ENCODE assay signal across 14 cellular contexts in genomic region chr21:44950016-44950326, GRCh38. TPM values are rescaled to one million over a fixed set of nuclear protein-coding genes. Genes with fewer than 3 reads are reported as not detected.
DNase-seq lines count a peak whose midpoint lies in the region; ATAC-seq and TF ChIP-seq lines count a peak whose summit lies in the region.
"Had no signal": no experiment of that assay in that cellular context is flagged by ENCODE, and none has a peak within 500 bp of the region (broad histone marks: within the 10 kb centered on the region; RNA-seq: fewer than 3 reads in every experiment).

No MANE protein-coding gene starts in this region.

- H3K4me3 ChIP-seq in BLaER1 treated with 17β-estradiol and CSF1 and Interleukin-3, amounts not matched to agents 10 nM and 100 nM, result no peak overlapping the region
- peak overlapping the region; percentile 14 for H3K4me3 ChIP-seq in rectal smooth muscle tissue (ENCODE audit: low read length)
- H3K4me3 ChIP-seq: thyroid gland had no signal

- no peaks in the 10 kb centered on the region for H3K9me3 ChIP-seq in BLaER1 treated with 17β-estradiol and CSF1 and Interleukin-3, amounts not matched to agents 10 nM and 100 nM (replicated peaks in 1 of 11)
- H3K9me3 ChIP-seq: thyroid gland had no signal

- TF ChIP-seq CTCF in HFFc6 (IDR thresholded peaks at IDR 0.05), result peak; percentile 56
- TF ChIP-seq CTCF in brain (conservative IDR thresholded peaks at IDR 0.05), result peak; percentile 52 to 56

- no peak overlapping the region for H3K27ac Mint-ChIP-seq in HFFc6
- no peak overlapping the region for H3K27ac Mint-ChIP-seq in brain
- H3K27ac Mint-ChIP-seq: activated naive CD8-positive, alpha-beta T cell; dendritic cell treated with granulocyte-macrophage colony-stimulating factor and Interleukin-4, amounts not matched to agents 40 ng/mL and 50 ng/mL, for 4 days; stimulated activated naive B cell treated with anti-CD40 and anti-IgM and Interleukin-4, amounts not matched to agents 10 μg/mL and 1 μg/mL and 100 μg/mL, for 72 hours had no signal

- peaks cover 0 to 67% (median 0%) of the 10 kb centered on the region in 11 experiments; a peak in 7 of 22 replicates for H3K27me3 ChIP-seq in BLaER1 treated with 17β-estradiol and CSF1 and Interleukin-3, amounts not matched to agents 10 nM and 100 nM
- no peaks in the 10 kb centered on the region for H3K27me3 ChIP-seq in rectal smooth muscle tissue (ENCODE audit: control insufficient read depth, insufficient read depth, low read length)
- H3K27me3 ChIP-seq: brain microvascular endothelial cell, thyroid gland had no signal

- H3K9ac ChIP-seq in BLaER1 treated with 17β-estradiol and CSF1 and Interleukin-3, amounts not matched to agents 10 nM and 100 nM, result 0 out of 22 replicates have a peak overlapping the region, but pooled peaks of 1 of the 11 experiments have one; percentile 32
- H3K9ac ChIP-seq in rectal smooth muscle tissue (ENCODE audit: low read length), result peak overlapping the region; percentile 47

- no peaks in the 10 kb centered on the region for H3K27me3 Mint-ChIP-seq in HFFc6 (ENCODE audit: insufficient read depth)
- no peaks in the 10 kb centered on the region for H3K27me3 Mint-ChIP-seq in brain
- H3K27me3 Mint-ChIP-seq: activated naive CD8-positive, alpha-beta T cell; dendritic cell treated with granulocyte-macrophage colony-stimulating factor and Interleukin-4, amounts not matched to agents 40 ng/mL and 50 ng/mL, for 4 days; stimulated activated naive B cell treated with anti-CD40 and anti-IgM and Interleukin-4, amounts not matched to agents 10 μg/mL and 1 μg/mL and 100 μg/mL, for 72 hours had no signal

- H3K36me3 ChIP-seq in BLaER1 treated with 17β-estradiol and CSF1 and Interleukin-3, amounts not matched to agents 10 nM and 100 nM, result peaks cover 25 to 76% (median 62%) of the 10 kb centered on the region in 11 experiments
- H3K36me3 ChIP-seq in rectal smooth muscle tissue (ENCODE audit: control insufficient read depth, insufficient read depth, low read length), result peaks cover 4% of the 10 kb centered on the region
- H3K36me3 ChIP-seq: thyroid gland had no signal

- H3K4me1 ChIP-seq in BLaER1 treated with 17β-estradiol and CSF1 and Interleukin-3, amounts not matched to agents 10 nM and 100 nM, result peaks cover 49 to 100% (median 95%) of the 10 kb centered on the region in 10 experiments
- peaks cover 7% of the 10 kb centered on the region for H3K4me1 ChIP-seq in rectal smooth muscle tissue (ENCODE audit: control insufficient read depth, insufficient read depth, low read length)

- DNase-seq in HFFc6 (no peak), NOMO-1 (lab: John Stamatoyannopoulos, UW; ENCODE audit: unreplicated experiment in 2 of 2) (no peak), pons (ENCODE audit: low spot score) (no peak)
- DNase-seq: foreskin melanocyte had no signal

- peak overlapping the region in 9 of 11 experiments; percentile 23 to 97 (median 86); a peak in 15 of 22 replicates for H3K4me2 ChIP-seq in BLaER1 treated with 17β-estradiol and CSF1 and Interleukin-3, amounts not matched to agents 10 nM and 100 nM

- ATAC-seq in HG03039 (IDR thresholded peaks at IDR 0.05; ENCODE audit: unreplicated experiment), result no peak

- H3K4me1 Mint-ChIP-seq in HFFc6 (ENCODE audit: low read depth) (no peaks in the 10 kb centered on the region), brain (peaks cover 4% of the 10 kb centered on the region)

- H3K27ac ChIP-seq in BLaER1 treated with 17β-estradiol and CSF1 and Interleukin-3, amounts not matched to agents 10 nM and 100 nM, result no peak overlapping the region
- H3K27ac ChIP-seq in rectal smooth muscle tissue (ENCODE audit: low read depth, low read length), result peak overlapping the region; percentile 60
- H3K27ac ChIP-seq: brain microvascular endothelial cell, epithelial cell of prostate, thyroid gland had no signal

- H3K9me3 Mint-ChIP-seq in HFFc6, result no peaks in the 10 kb centered on the region
- H3K9me3 Mint-ChIP-seq in brain, result no peaks in the 10 kb centered on the region
- H3K9me3 Mint-ChIP-seq: dendritic cell treated with granulocyte-macrophage colony-stimulating factor and Interleukin-4, amounts not matched to agents 40 ng/mL and 50 ng/mL, for 4 days; stimulated activated naive B cell treated with anti-CD40 and anti-IgM and Interleukin-4, amounts not matched to agents 10 μg/mL and 1 μg/mL and 100 μg/mL, for 72 hours had no signal

- H3K36me3 Mint-ChIP-seq in HFFc6 (ENCODE audit: low read depth), result no peaks in the 10 kb centered on the region; the same call in 1 of the 2 replicates
- peaks cover 8% of the 10 kb centered on the region for H3K36me3 Mint-ChIP-seq in brain
- H3K36me3 Mint-ChIP-seq: activated naive CD8-positive, alpha-beta T cell had no signal

- peaks cover 89 to 100% (median 100%) of the 10 kb centered on the region in 11 experiments for H4K20me1 ChIP-seq in BLaER1 treated with 17β-estradiol and CSF1 and Interleukin-3, amounts not matched to agents 10 nM and 100 nM

- no peak overlapping the region for H3K4me3 Mint-ChIP-seq in HFFc6
- H3K4me3 Mint-ChIP-seq in brain, result no peak overlapping the region
- H3K4me3 Mint-ChIP-seq: activated naive CD8-positive, alpha-beta T cell; dendritic cell treated with granulocyte-macrophage colony-stimulating factor and Interleukin-4, amounts not matched to agents 40 ng/mL and 50 ng/mL, for 4 days; stimulated activated naive B cell treated with anti-CD40 and anti-IgM and Interleukin-4, amounts not matched to agents 10 μg/mL and 1 μg/mL and 100 μg/mL, for 72 hours had no signal

RNA-seq across cellular contexts. Expression of gene SLX9, which starts 10.1 kb away (rescaled TPM):
- 10 to 100 TPM; 27.7 to 34.7 (median 31.5) TPM for total RNA-seq in HFFc6 (2021; fragmentation: NEBNext Ultra II Directional; extraction: Animal tissue kit (Norgen Biotek cat#: 25700))
- polyA plus RNA-seq in brain (ENCODE audit: insufficient read depth, low read depth, low replicate concordance), result 33.7 TPM

RNA-seq across cellular contexts. Expression of gene ITGB2, which starts 29.3 kb away (rescaled TPM):
- under 1 TPM in 3 of 6 experiments, not detected in 3; 0.19 to 0.45 (median 0.33) TPM for total RNA-seq in HFFc6 (2021; fragmentation: NEBNext Ultra II Directional; extraction: Animal tissue kit (Norgen Biotek cat#: 25700))
- polyA plus RNA-seq in brain (ENCODE audit: insufficient read depth, low read depth, low replicate concordance), result 11.3 TPM
